9 cellular contexts compared by ENCODE assay signal in the genomic region with DNA sequence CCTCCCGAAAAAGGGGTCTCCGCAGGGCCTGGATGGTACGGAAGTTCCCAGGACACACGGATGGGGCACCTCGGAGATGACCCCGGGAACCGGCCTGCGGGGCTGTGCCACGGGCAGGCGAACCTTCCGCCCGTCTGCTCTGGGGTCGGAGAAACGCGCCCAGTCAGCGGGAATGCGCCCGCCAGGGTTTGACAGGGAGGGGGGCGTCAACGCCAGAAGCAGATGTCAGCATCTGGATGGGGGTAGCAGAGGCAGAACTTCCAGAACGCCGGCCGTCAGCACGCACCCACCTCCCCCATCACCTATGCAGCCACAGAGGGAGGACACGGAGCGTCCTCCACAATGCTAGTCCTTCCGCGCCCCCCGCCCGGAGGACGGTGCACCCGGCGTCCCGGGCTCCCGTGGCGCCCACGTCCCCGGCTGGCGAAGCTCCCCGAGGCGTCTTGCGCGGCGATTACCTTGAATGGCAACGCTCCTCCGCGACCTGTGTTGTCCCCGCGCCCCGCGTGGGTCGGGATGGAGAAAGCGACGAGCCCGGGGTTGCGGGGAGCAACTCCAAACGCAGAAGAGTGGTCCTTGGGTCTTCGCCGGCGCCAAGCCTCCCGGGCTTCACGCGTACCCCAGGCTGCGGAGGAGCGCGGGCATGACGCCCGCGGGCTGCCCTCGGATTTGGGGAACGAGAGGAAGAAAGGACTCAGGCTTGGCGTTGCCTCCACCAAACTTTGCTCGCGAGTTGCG. TPM values are rescaled to one million over a fixed set of nuclear protein-coding genes. Genes with fewer than 3 reads are reported as not detected.
DNase-seq lines count a peak whose midpoint lies in the region; ATAC-seq, FAIRE-seq and TF ChIP-seq lines count a peak whose summit lies in the region.
"Had no signal": no experiment of that assay in that cellular context is flagged by ENCODE, and none has a peak within 500 bp of the region (broad histone marks: within the 10 kb centered on the region; RNA-seq: fewer than 3 reads in every experiment).

No MANE protein-coding gene starts in this region.

- no peaks in the 10 kb centered on the region for H3K36me3 ChIP-seq in gastroesophageal sphincter
- no peaks in the 10 kb centered on the region for H3K36me3 ChIP-seq in pancreas
- no peaks in the 10 kb centered on the region for H3K36me3 ChIP-seq in Karpas-422 (ENCODE audit: insufficient read depth, low read length)

- ATAC-seq in gastroesophageal sphincter, result peak; percentile 14
- ATAC-seq in pancreas, result peak in 1 of 4 donors; percentile 1

- no peak for TF ChIP-seq POLR2A in gastroesophageal sphincter (IDR thresholded peaks at IDR 0.05)

- no TSS peak for BruUV-seq in Calu3 (replicated peaks; lab: Mats Ljungman, UMichigan)

- H2AFZ ChIP-seq in Karpas-422 (ENCODE audit: low read length), result no peak overlapping the region

- 0% methylated on average over 1 of the region's 75 CpGs; no CpG with 5 or more reads in 1 of the 2 donors for WGBS in gastroesophageal sphincter (ENCODE audit: low coverage in 1 of 2), 2 donors
- 2 to 3% methylated on average over 67 to 75 of the region's 75 CpGs for WGBS in pancreas, 2 donors

- no peaks in the 10 kb centered on the region for H3K27me3 Mint-ChIP-seq in Calu3 (ENCODE audit: unreplicated experiment)

- H3K9me3 ChIP-seq in gastroesophageal sphincter, result no peaks in the 10 kb centered on the region
- H3K9me3 ChIP-seq in pancreas, result no peaks in the 10 kb centered on the region
- no peaks in the 10 kb centered on the region for H3K9me3 ChIP-seq in Karpas-422 (ENCODE audit: low read length)

- H3K9ac ChIP-seq in Karpas-422 (ENCODE audit: low read length), result no peak overlapping the region

- peaks cover 38% of the 10 kb centered on the region for H3K36me3 Mint-ChIP-seq in Calu3 (ENCODE audit: insufficient read depth, unreplicated experiment)

- peaks cover 9% of the 10 kb centered on the region for H3K4me1 Mint-ChIP-seq in Calu3 (ENCODE audit: low read depth, unreplicated experiment)

- intact Hi-C loops in Calu3 (cut with micrococcal nuclease; ENCODE audit: unreplicated experiment) (loop anchor here (2.0 to 10.0 kb wide), 3 partner anchors 45 to 270 kb away; no protein-coding TSS in a partner anchor), pancreas (cut with DNase I) (no loop called here)

- DNase-seq in Calu3, result peak; percentile 11
- DNase-seq in NCI-H69 (lab: John Stamatoyannopoulos, UW), result peak; percentile 36
- DNase-seq in pancreas, result peak in 4 of 6 donors; percentile 7 to 80 (median 50)
- DNase-seq in D721Med (ENCODE audit: insufficient read length, low spot score), result no peak
- DNase-seq in Karpas-422, result no peak
- no peak for DNase-seq in HuH-7.5 (ENCODE audit: low spot score)
- no peak for DNase-seq in germinal center (ENCODE audit: low spot score)

- H3K4me3 ChIP-seq in gastroesophageal sphincter, result peak overlapping the region; percentile 50 to 65
- H3K4me3 ChIP-seq in pancreas, result peak overlapping the region; percentile 33 to 54 (median 52)
- no peak overlapping the region for H3K4me3 ChIP-seq in Karpas-422 (ENCODE audit: low read length)

- CTCF ChIA-PET in Calu3 (lab: Charles Lee), result no interaction called here

- TF ChIP-seq CTCF in Calu3 (IDR thresholded peaks at IDR 0.05; ENCODE audit: unreplicated experiment), result no peak
- no peak for TF ChIP-seq CTCF in gastroesophageal sphincter (IDR thresholded peaks at IDR 0.05)
- no peak for TF ChIP-seq CTCF in pancreas (IDR thresholded peaks at IDR 0.05)
- no peak for TF ChIP-seq CTCF in D721Med (IDR thresholded peaks at IDR 0.05; ENCODE audit: insufficient read depth, missing control alignments)

- H3K79me2 ChIP-seq in Karpas-422 (ENCODE audit: low read length), result no peaks in the 10 kb centered on the region

- no peaks in the 10 kb centered on the region for H4K20me1 ChIP-seq in Karpas-422 (ENCODE audit: insufficient read depth, low read depth, low read length)

- peaks cover 0 to 61% (median 0%) of the 10 kb centered on the region in 3 donors for H3K4me1 ChIP-seq in gastroesophageal sphincter
- H3K4me1 ChIP-seq in pancreas, result no peaks in the 10 kb centered on the region
- peaks cover 11% of the 10 kb centered on the region for H3K4me1 ChIP-seq in Karpas-422 (ENCODE audit: low read length)

- FAIRE-seq in pancreas (lab: Jason Lieb, UNC) (no peak), D721Med (lab: Jason Lieb, UNC) (no peak)
- FAIRE-seq: GM18507 had no signal

- no peaks in the 10 kb centered on the region for H3K9me2 ChIP-seq in Karpas-422 (replicated peaks; ENCODE audit: insufficient read depth, low read length)

- H3K4me2 ChIP-seq in Karpas-422 (ENCODE audit: low read depth, low read length, poor library complexity, severe bottlenecking), result no peak overlapping the region

- H3K4me3 Mint-ChIP-seq in Calu3 (ENCODE audit: low read depth, unreplicated experiment), result peak overlapping the region; percentile 97

- H3K27ac ChIP-seq in gastroesophageal sphincter (peak overlapping the region; percentile 71 to 97 (median 92)), pancreas (peak overlapping the region; percentile 39 to 71 (median 63)), Karpas-422 (ENCODE audit: low read length) (no peak overlapping the region)

- TF ChIP-seq EP300 in gastroesophageal sphincter (IDR thresholded peaks at IDR 0.05), result no peak

- H3K27ac Mint-ChIP-seq in Calu3 (ENCODE audit: unreplicated experiment), result no peak overlapping the region

- H3K9me3 Mint-ChIP-seq in Calu3 (ENCODE audit: low read depth, unreplicated experiment), result no peaks in the 10 kb centered on the region

- H3K27me3 ChIP-seq in gastroesophageal sphincter (peaks cover 26% of the 10 kb centered on the region), pancreas (peaks cover 0 to 4% (median 0%) of the 10 kb centered on the region in 4 donors), Karpas-422 (ENCODE audit: low read length) (no peaks in the 10 kb centered on the region)

RNA-seq across cellular contexts. Expression of gene FGFR2, which starts 0.6 kb away (rescaled TPM):
- total RNA-seq in Calu3 (2022) (53.6 and 57.9 TPM in 2 replicates), gastroesophageal sphincter (10 to 100 TPM; 41.6 to 79.3 (median 60.5) TPM), pancreas (10 to 100 TPM; 24.0 to 41.6 (median 31.4) TPM)
- 10 to 100 TPM; 23.8 to 64.0 TPM for polyA plus RNA-seq in pancreas
- not detected in 2 replicates for total RNA-seq in Karpas-422 (2014; rRNA removed; shearing (Covaris generic); ENCODE audit: low replicate concordance)

Comparison
In these comparisons a context has a peak if more than half of its experiments do, and no peak if none do; other contexts are left out.
1. DNase-seq: peak in Calu3 (single experiment), NCI-H69 (single experiment) and pancreas (4 of 6); none in D721Med (single experiment), Karpas-422 (single experiment), HuH-7.5 (single experiment) and germinal center (single experiment).
2. RNA of gene FGFR2, which starts 0.6 kb away (total RNA-seq): 41.6 to 79.3 TPM in gastroesophageal sphincter, 53.6 to 57.9 TPM in Calu3 and 24.0 to 41.6 TPM in pancreas; not detected in Karpas-422; every median in the first group is over 10 times any median in the second.